ENCODE assay signal across 1 cellular context in the genomic region with DNA sequence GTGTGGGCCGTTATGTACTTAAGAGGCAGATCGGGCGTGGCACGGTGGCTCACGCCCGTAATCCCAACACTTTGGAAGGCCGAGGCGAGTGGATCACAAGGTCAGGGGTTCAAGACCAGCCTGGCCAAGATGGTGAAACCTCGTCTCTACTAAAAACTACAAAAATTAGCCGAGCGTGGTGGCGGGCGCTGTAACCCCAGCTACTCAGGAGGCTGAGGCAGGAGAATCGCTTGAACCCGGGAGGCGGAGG.
TF ChIP-seq lines count a peak whose summit lies in the region.

No MANE protein-coding gene starts in this region.

TF ChIP-seq in HepG2, 621 proteins besides CTCF, POLR2A, EP300 and RAD21:
- 0 out of 2 replicates have a peak, but pooled peaks have one; percentile 5 for TF ChIP-seq ZNF350 (CRISPR knock-in tag; IDR thresholded peaks at IDR 0.05; ENCODE audit: borderline replicate concordance, low read depth)
